Comparison of ENCODE assay signal across 14 cellular contexts in genomic region chr12:112190626-112191025, GRCh38.
DNase-seq lines count a peak whose midpoint lies in the region; ATAC-seq, FAIRE-seq and TF ChIP-seq lines count a peak whose summit lies in the region.
"Had no signal": no experiment of that assay in that cellular context is flagged by ENCODE, and none has a peak within 500 bp of the region (broad histone marks: within the 10 kb centered on the region; RNA-seq: fewer than 3 reads in every experiment).

No MANE protein-coding gene starts in this region.

- H3K36me3 Mint-ChIP-seq in naive thymus-derived CD8-positive, alpha-beta T cell, result peaks cover 0 to 76% (median 30%) of the 10 kb centered on the region in 3 donors

- TF ChIP-seq CTCF in LNCAP (IDR thresholded peaks at IDR 0.05) (0 out of 2 replicates have a peak, but pooled peaks have one; percentile 8), dorsolateral prefrontal cortex (IDR thresholded peaks at IDR 0.05 in 54 of 56, conservative IDR thresholded peaks at IDR 0.05 in 2 of 56; ENCODE audit: low read depth in 1 of 56, partially characterized antibody in 56 of 56) (no peak), gastroesophageal sphincter (IDR thresholded peaks at IDR 0.05) (no peak)

- POLR2A ChIA-PET in naive thymus-derived CD8-positive, alpha-beta T cell (lab: Charles Lee), result no interaction called here

- H3K9me3 ChIP-seq in small intestine (ENCODE audit: control insufficient read depth, low read depth) (no peaks in the 10 kb centered on the region), gastroesophageal sphincter (no peaks in the 10 kb centered on the region)
- H3K9me3 ChIP-seq: gastrocnemius medialis had no signal

- H3K4me3 Mint-ChIP-seq in naive thymus-derived CD8-positive, alpha-beta T cell, result no peak overlapping the region
- H3K4me3 Mint-ChIP-seq: CD4-positive, CD25-positive, alpha-beta regulatory T cell; naive thymus-derived CD4-positive, alpha-beta T cell had no signal

- H3K27me3 Mint-ChIP-seq in naive thymus-derived CD8-positive, alpha-beta T cell, result no peaks in the 10 kb centered on the region
- H3K27me3 Mint-ChIP-seq: CD4-positive, CD25-positive, alpha-beta regulatory T cell; naive thymus-derived CD4-positive, alpha-beta T cell had no signal

- H3K4me1 Mint-ChIP-seq in naive thymus-derived CD8-positive, alpha-beta T cell, result no peaks in the 10 kb centered on the region
- H3K4me1 Mint-ChIP-seq: CD4-positive, CD25-positive, alpha-beta regulatory T cell; naive thymus-derived CD4-positive, alpha-beta T cell had no signal

- DNase-seq in NCI-H2196 treated with DMSO at 0.1 percent for 48 hours (lab: John Stamatoyannopoulos, UW; ENCODE audit: unreplicated experiment) (peak; percentile 57), dorsolateral prefrontal cortex (peak in 1 of 10 donors; percentile 39), small intestine (peak; percentile 66), T1000 (lab: John Stamatoyannopoulos, UW) (no peak), HuH-7.5 (ENCODE audit: low spot score) (no peak)
- DNase-seq in naive thymus-derived CD8-positive, alpha-beta T cell, result no peak
- DNase-seq: amniotic stem cell; CD4-positive, CD25-positive, alpha-beta regulatory T cell; dermis blood vessel endothelial cell; gastrocnemius medialis; naive thymus-derived CD4-positive, alpha-beta T cell had no signal

- no peaks in the 10 kb centered on the region for H3K27me3 ChIP-seq in dorsolateral prefrontal cortex
- no peaks in the 10 kb centered on the region for H3K27me3 ChIP-seq in small intestine (ENCODE audit: control insufficient read depth in 2 of 2, insufficient read depth in 2 of 2, low read length in 2 of 2)
- no peaks in the 10 kb centered on the region for H3K27me3 ChIP-seq in gastroesophageal sphincter
- H3K27me3 ChIP-seq: gastrocnemius medialis had no signal

- H3K9me3 Mint-ChIP-seq in naive thymus-derived CD8-positive, alpha-beta T cell, result no peaks in the 10 kb centered on the region
- H3K9me3 Mint-ChIP-seq: CD4-positive, CD25-positive, alpha-beta regulatory T cell; naive thymus-derived CD4-positive, alpha-beta T cell had no signal

- peak overlapping the region in 3 of 10 donors; percentile 24 to 36 (median 29) for H3K27ac Mint-ChIP-seq in naive thymus-derived CD8-positive, alpha-beta T cell
- H3K27ac Mint-ChIP-seq: CD4-positive, CD25-positive, alpha-beta regulatory T cell; naive thymus-derived CD4-positive, alpha-beta T cell had no signal

- H3K4me3 ChIP-seq in dorsolateral prefrontal cortex (no peak overlapping the region), small intestine (ENCODE audit: low read depth in 1 of 2, low read length in 2 of 2) (no peak overlapping the region), gastroesophageal sphincter (no peak overlapping the region)
- H3K4me3 ChIP-seq: gastrocnemius medialis, K562 had no signal

- intact Hi-C loops in dorsolateral prefrontal cortex (cut with DNase I), result no loop called here

- peak overlapping the region in 33 of 59 donors; percentile 1 to 77 (median 41) for H3K27ac ChIP-seq in dorsolateral prefrontal cortex
- no peak overlapping the region for H3K27ac ChIP-seq in small intestine (ENCODE audit: low read depth in 1 of 2, low read length in 1 of 2)
- H3K27ac ChIP-seq in gastroesophageal sphincter, result peak overlapping the region in 2 of 4 donors; percentile 49 to 57
- H3K27ac ChIP-seq: gastrocnemius medialis had no signal

- ATAC-seq in naive thymus-derived CD8-positive, alpha-beta T cell, result no peak
- no peak for ATAC-seq in gastroesophageal sphincter
- ATAC-seq: gastrocnemius medialis; K562; naive thymus-derived CD4-positive, alpha-beta T cell had no signal

- H3K36me3 ChIP-seq in small intestine (ENCODE audit: control insufficient read depth in 2 of 2, insufficient read depth in 2 of 2, low read length in 2 of 2), result peaks cover 0 to 11% of the 10 kb centered on the region in 2 donors
- peaks cover 0 to 91% of the 10 kb centered on the region in 2 donors for H3K36me3 ChIP-seq in gastroesophageal sphincter

- FAIRE-seq in small intestine (lab: Jason Lieb, UNC), result no peak
- FAIRE-seq: K562 had no signal

- no peak for TF ChIP-seq EP300 in gastroesophageal sphincter (IDR thresholded peaks at IDR 0.05)

- WGBS in small intestine, 3 donors, result 24 to 71% (median 38%) methylated on average over 5 of the region's 5 CpGs
- no CpG with 5 or more reads among the region's 5 CpGs for WGBS in gastroesophageal sphincter (ENCODE audit: low coverage in 1 of 2), 2 donors

- TF ChIP-seq POLR2A in gastroesophageal sphincter (IDR thresholded peaks at IDR 0.05), result no peak

- H3K4me1 ChIP-seq in small intestine (ENCODE audit: control insufficient read depth in 2 of 2, insufficient read depth in 1 of 2, low read depth in 1 of 2, low read length in 1 of 2) (no peaks in the 10 kb centered on the region), gastroesophageal sphincter (peaks cover 0 to 23% (median 0%) of the 10 kb centered on the region in 3 donors)

Comparison
In these comparisons a context has a peak if more than half of its experiments do, and no peak if none do; other contexts are left out.
1. DNase-seq: peak in NCI-H2196 treated with DMSO at 0.1 percent for 48 hours (single experiment) and small intestine (single experiment); none in naive thymus-derived CD8-positive, alpha-beta T cell (0 of 10), T1000 (single experiment) and HuH-7.5 (single experiment).
2. H3K27ac ChIP-seq: peak in dorsolateral prefrontal cortex (33 of 59); none in small intestine (0 of 2).